In the genomic region with DNA sequence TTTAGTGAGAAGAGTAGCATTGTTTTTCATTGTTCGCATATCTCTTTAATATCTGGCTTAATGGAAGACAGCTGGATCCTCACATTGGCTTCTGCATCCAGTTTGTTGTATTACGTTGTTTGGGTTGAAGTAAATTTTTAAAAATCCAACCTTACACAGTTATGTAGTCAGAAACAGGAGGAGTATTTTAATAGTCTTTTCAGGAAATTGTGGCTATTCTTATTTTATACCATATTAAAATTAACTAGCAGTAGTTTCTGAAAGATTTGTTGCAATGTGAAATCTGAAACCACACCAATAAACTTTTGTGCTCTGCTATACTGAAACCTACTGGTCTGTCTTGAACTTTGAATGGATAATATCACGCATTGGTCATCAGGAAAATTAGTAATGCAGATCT, we compare ENCODE assay signal across 22 cellular contexts. TPM values are rescaled to one million over a fixed set of nuclear protein-coding genes. Genes with fewer than 3 reads are reported as not detected.
DNase-seq lines count a peak whose midpoint lies in the region; FAIRE-seq and TF ChIP-seq lines count a peak whose summit lies in the region.
"Had no signal": no experiment of that assay in that cellular context is flagged by ENCODE, and none has a peak within 500 bp of the region (broad histone marks: within the 10 kb centered on the region; RNA-seq: fewer than 3 reads in every experiment).

No MANE protein-coding gene starts in this region.

- DNase-seq in BJ (ENCODE audit: low read depth): peak; percentile 89
- DNase-seq in HTR-8/SVneo (ENCODE audit: insufficient read length, low spot score): peak; percentile 23
- peak; percentile 6 to 30 for DNase-seq in cardiac fibroblast (ENCODE audit: low read depth in 2 of 2)
- peak; percentile 59 for DNase-seq in myocyte (ENCODE audit: low read depth)
- no peak for DNase-seq in head of caudate nucleus
- no peak for DNase-seq in G401 (ENCODE audit: low spot score)
- no peak for DNase-seq in suprapubic skin (ENCODE audit: low spot score in 2 of 2)
- no peak for DNase-seq in GM20000 (ENCODE audit: low spot score)
- DNase-seq: activated CD4-positive, alpha-beta memory T cell treated with anti-CD3 and anti-CD28 coated beads, Interleukin-2, amount 10 ng/mL, durations not matched to agents 7 days and 5 days; activated T-cell treated with anti-CD3 and anti-CD28 coated beads, Interleukin-2, amount 50 U/mL, for 4 hours; BE2C; Kasumi-1; mucosa of descending colon; NCI-H1436; NCI-H2171 treated with DMSO at 0.1 percent for 48 hours; NCI-H774; T-helper 1 cell; WERI-Rb-1 had no signal

- no peak for TF ChIP-seq EP300 in suprapubic skin (IDR thresholded peaks at IDR 0.05)

- no peak overlapping the region for H3K27ac ChIP-seq in suprapubic skin
- H3K27ac ChIP-seq: neutrophil, WERI-Rb-1 had no signal

- no peaks in the 10 kb centered on the region for H3K27me3 ChIP-seq in BJ (ENCODE audit: control insufficient read depth, insufficient read depth, low read length)
- H3K27me3 ChIP-seq in suprapubic skin: no peaks in the 10 kb centered on the region
- H3K27me3 ChIP-seq: BE2C, esophagus muscularis mucosa had no signal

- H3K4me3 ChIP-seq in BJ (ENCODE audit: low read depth, low read length) (no peak overlapping the region), cardiac fibroblast (replicated peaks in 1 of 2; ENCODE audit: low read depth in 2 of 2, low read length in 2 of 2) (no peak overlapping the region), suprapubic skin (no peak overlapping the region)
- H3K4me3 ChIP-seq: esophagus muscularis mucosa, mucosa of descending colon had no signal

- H3K9me3 ChIP-seq in suprapubic skin: no peaks in the 10 kb centered on the region
- H3K9me3 ChIP-seq: BE2C, esophagus muscularis mucosa, mucosa of descending colon, neutrophil had no signal

- intact Hi-C loops in head of caudate nucleus (cut with DNase I): no loop called here

- in situ Hi-C loops in G401 (cut with HindIII; ENCODE audit: low sequenced_read_pairs): no loop called here

- no peak for TF ChIP-seq POLR2A in suprapubic skin (IDR thresholded peaks at IDR 0.05)

- no peak for FAIRE-seq in HTR-8/SVneo (lab: Jason Lieb, UNC)
- FAIRE-seq: D721Med had no signal

- H3K36me3 ChIP-seq in BJ (ENCODE audit: control insufficient read depth, insufficient read depth, low read length) (no peaks in the 10 kb centered on the region), suprapubic skin (no peaks in the 10 kb centered on the region)
- H3K36me3 ChIP-seq: BE2C, esophagus muscularis mucosa, neutrophil, WERI-Rb-1 had no signal

- CTCF ChIA-PET in BJ (lab: Yijun Ruan, JAX): interaction anchor here (1.0 kb wide), 1 partner anchor 53 kb away, joined by 3 read pairs; no protein-coding TSS in a partner anchor

- H3K4me1 ChIP-seq in suprapubic skin: peaks cover 15% of the 10 kb centered on the region

- POLR2A ChIA-PET in BJ (lab: Charles Lee): no interaction called here

- WGBS in suprapubic skin: 75% methylated on average over 3 of the region's 3 CpGs

- TF ChIP-seq CTCF in BJ (IDR thresholded peaks at IDR 0.05; ENCODE audit: insufficient read depth, low read depth, low read length) (no peak), cardiac fibroblast (IDR thresholded peaks at IDR 0.05; ENCODE audit: low read depth, low read length) (no peak), suprapubic skin (IDR thresholded peaks at IDR 0.05) (no peak), GM20000 (IDR thresholded peaks at IDR 0.05; ENCODE audit: extremely low read depth, missing control alignments) (no peak)

RNA-seq across cellular contexts. Expression of a gene that starts 27.9 kb away (rescaled TPM):
- 9.7 and 10.5 TPM in 2 replicates for polyA plus RNA-seq in BJ (2011; rRNA removed)
- polyA minus RNA-seq in BJ (2011; rRNA and poly(A)+ RNA removed): 12.3 and 14.8 TPM in 2 replicates
- total RNA-seq in myocyte (119 and 131 TPM in 2 replicates), suprapubic skin (under 1 TPM in 1 of 4 donors, not detected in 3; 0.16 TPM)
- polyA plus RNA-seq in myocyte (2012): 15.6 TPM
- total RNA-seq in G401 (2014; rRNA removed; shearing (Covaris generic)): 0.06 TPM in 1 of 2 replicates, not detected in the other
- total RNA-seq: activated CD4-positive, alpha-beta memory T cell treated with anti-CD3 and anti-CD28 coated beads, Interleukin-2, amount 10 ng/mL, durations not matched to agents 7 days and 5 days; activated T-cell treated with anti-CD3 and anti-CD28 coated beads, Interleukin-2, amount 50 U/mL, for 4 hours; dermis blood vessel endothelial cell had no signal

Comparison
In these comparisons a context has a peak if more than half of its experiments do, and no peak if none do; other contexts are left out.
1. DNase-seq: peak in BJ (single experiment), HTR-8/SVneo (single experiment), cardiac fibroblast (2 of 2) and myocyte (single experiment); none in head of caudate nucleus (0 of 42), G401 (single experiment), suprapubic skin (0 of 2) and GM20000 (single experiment).
2. RNA of a gene that starts 27.9 kb away (total RNA-seq): 119 to 131 TPM in myocyte; 0.16 TPM in suprapubic skin and 0.06 TPM in G401; every median in the first group is over 100 times any median in the second.